In the genomic region with DNA sequence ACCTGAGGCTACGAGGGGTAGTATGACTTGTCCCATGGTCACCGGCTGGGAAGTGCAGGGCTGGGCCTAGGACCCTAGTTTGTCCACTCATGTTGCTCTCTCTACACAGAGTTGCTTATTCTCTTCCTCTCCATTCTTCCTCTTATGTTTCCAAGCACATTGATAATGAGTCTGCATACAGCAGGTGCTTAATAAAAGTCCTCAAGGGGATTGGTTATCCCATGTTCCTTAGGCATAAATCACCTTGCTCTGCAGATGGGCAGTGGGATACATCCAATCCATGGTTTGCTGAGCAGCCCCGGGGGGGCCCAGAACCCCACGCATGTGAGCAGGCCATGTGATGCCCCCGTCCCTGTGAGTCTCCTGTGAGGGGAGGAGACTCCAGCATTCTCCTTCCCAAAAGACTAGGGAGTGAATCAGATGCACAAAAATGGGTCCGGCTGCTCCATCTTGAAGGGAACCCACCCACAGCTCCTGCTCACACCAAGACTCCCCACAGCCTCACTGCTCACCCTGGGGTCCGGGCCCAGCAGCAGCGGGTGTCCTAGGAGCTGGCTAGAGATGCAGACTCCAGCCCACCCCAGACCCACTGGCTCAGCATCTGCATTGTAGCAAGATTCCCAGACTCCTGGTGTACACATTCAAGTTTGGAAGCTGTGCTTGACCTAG, we compare ENCODE assay signal across 17 cellular contexts.
"Had no signal": no experiment of that assay in that cellular context is flagged by ENCODE, and none has a peak within 500 bp of the region (broad histone marks: within the 10 kb centered on the region; RNA-seq: fewer than 3 reads in every experiment).

No MANE protein-coding gene starts in this region.

- H3K4me3 ChIP-seq: prostate gland had no signal

- H3K9me3 Mint-ChIP-seq: natural killer cell treated with Interleukin-12 subunit alpha and Interleukin-12 subunit beta and Interleukin-15 and Interleukin-18, amount 100 ng/mL, for 72 hours; stimulated activated memory B cell treated with anti-CD40 and anti-IgM and Interleukin-4, amounts not matched to agents 10 μg/mL and 1 μg/mL and 100 μg/mL, for 72 hours had no signal

- H3K36me3 Mint-ChIP-seq: stimulated activated memory B cell treated with anti-CD40 and anti-IgM and Interleukin-4, amounts not matched to agents 10 μg/mL and 1 μg/mL and 100 μg/mL, for 72 hours had no signal

- H3K27ac ChIP-seq: epithelial cell of prostate had no signal

- H3K36me3 ChIP-seq: prostate gland had no signal

- H3K27ac Mint-ChIP-seq: activated B cell treated with CpG ODN at 0.5 μM for 24 hours; activated CD8-positive, alpha-beta T cell treated with anti-CD3 and anti-CD28 coated beads for 36 hours; activated naive CD4-positive, alpha-beta T cell treated with anti-CD3 and anti-CD28 coated beads, Interleukin-2, amount 50 U/mL, for 72 hours; dendritic cell treated with granulocyte-macrophage colony-stimulating factor and Interleukin-4, amounts not matched to agents 40 ng/mL and 50 ng/mL, for 4 days; effector memory CD8-positive, alpha-beta T cell; natural killer cell treated with Interleukin-12 subunit alpha and Interleukin-12 subunit beta and Interleukin-15 and Interleukin-18, amount 100 ng/mL, for 72 hours; stimulated activated memory B cell treated with anti-CD40 and anti-IgM and Interleukin-4, amounts not matched to agents 10 μg/mL and 1 μg/mL and 100 μg/mL, for 72 hours had no signal

- DNase-seq: activated B cell treated with CpG ODN at 0.5 μM for 24 hours; activated CD4-positive, alpha-beta T cell treated with anti-CD3 and anti-CD28 coated beads for 48 hours; activated CD8-positive, alpha-beta T cell treated with anti-CD3 and anti-CD28 coated beads for 36 hours; activated effector memory CD4-positive, alpha-beta T cell treated with anti-CD3 and anti-CD28 coated beads, Interleukin-2, amount 50 U/mL, for 16 hours; activated T-cell treated with anti-CD3 and anti-CD28 coated beads, Interleukin-2, amount 50 U/mL, for 48 hours; amniotic stem cell; cerebellar nuclear complex; effector memory CD8-positive, alpha-beta T cell; mesendoderm; occipital lobe; T-helper 2 cell had no signal

- H3K9me3 ChIP-seq: prostate gland had no signal

- ATAC-seq: activated CD8-positive, alpha-beta T cell treated with anti-CD3 and anti-CD28 coated beads for 36 hours; activated naive CD4-positive, alpha-beta T cell treated with anti-CD3 and anti-CD28 coated beads, Interleukin-2, amount 50 U/mL, for 72 hours; effector memory CD8-positive, alpha-beta T cell; natural killer cell treated with Interleukin-12 subunit alpha and Interleukin-12 subunit beta and Interleukin-15 and Interleukin-18, amount 100 ng/mL, for 72 hours; stimulated activated memory B cell treated with anti-CD40 and anti-IgM and Interleukin-4, amounts not matched to agents 10 μg/mL and 1 μg/mL and 100 μg/mL, for 72 hours had no signal

- H3K4me3 Mint-ChIP-seq: activated B cell treated with CpG ODN at 0.5 μM for 24 hours; activated CD8-positive, alpha-beta T cell treated with anti-CD3 and anti-CD28 coated beads for 36 hours; dendritic cell treated with granulocyte-macrophage colony-stimulating factor and Interleukin-4, amounts not matched to agents 40 ng/mL and 50 ng/mL, for 4 days had no signal
